In genomic region chr21:45972353-45972715, GRCh38 we compare ENCODE assay signal across 11 cellular contexts. TPM values are rescaled to one million over a fixed set of nuclear protein-coding genes. Genes with fewer than 3 reads are reported as not detected.
A peak's percentile ranks its signal among the peaks of the same experiment; 100 is the strongest.
DNase-seq lines count a peak whose midpoint lies in the region; ATAC-seq, FAIRE-seq and TF ChIP-seq lines count a peak whose summit lies in the region.
"Had no signal": no experiment of that assay in that cellular context is flagged by ENCODE, and none has a peak within 500 bp of the region (broad histone marks: within the 10 kb centered on the region; RNA-seq: fewer than 3 reads in every experiment).

No MANE protein-coding gene starts in this region.

- TF ChIP-seq POLR2A in endothelial cell of umbilical vein (IDR thresholded peaks at IDR 0.05; ENCODE audit: low read depth, low read length) = no peak

- POLR2A ChIA-PET in SK-N-SH (lab: Yijun Ruan, JAX) = interaction anchor here (0.5 to 2.5 kb wide), 13 partner anchors 9 to 353 kb away, joined by 3 to 13 read pairs (median 4); partner anchors contain the start of gene COL6A1
- POLR2A ChIA-PET in endothelial cell of umbilical vein (lab: Charles Lee) = no interaction called here

- H3K4me3 ChIP-seq in SK-N-SH (ENCODE audit: low read depth in 2 of 2, low read length in 1 of 2) (peak overlapping the region in 1 of 2 experiments; percentile 41; a peak in 1 of 4 replicates), endothelial cell of umbilical vein (replicated peaks in 1 of 3; ENCODE audit: insufficient read depth in 1 of 3, low read depth in 1 of 3, low read length in 3 of 3) (no peak overlapping the region), mucosa of rectum (ENCODE audit: low read length in 2 of 2) (no peak overlapping the region), upper lobe of right lung (peak overlapping the region; percentile 58)

- H3K9me2 ChIP-seq in SK-N-SH = no peaks in the 10 kb centered on the region

- DNase-seq in SK-N-SH (peak; percentile 51), endothelial cell of umbilical vein (ENCODE audit: low read depth, low spot score) (no peak), upper lobe of right lung (peak; percentile 66), NCI-H446 treated with DMSO at 0.1 percent for 48 hours (lab: John Stamatoyannopoulos, UW) (no peak), HuH-7 (ENCODE audit: low spot score) (no peak), H4 (ENCODE audit: low spot score) (no peak)
- DNase-seq: 8988T; effector CD8-positive, alpha-beta T cell; SIG-M5 had no signal

- H3K9ac ChIP-seq in SK-N-SH = no peak overlapping the region
- no peak overlapping the region for H3K9ac ChIP-seq in endothelial cell of umbilical vein (replicated peaks; ENCODE audit: extremely low read depth, insufficient read depth, low read length)
- H3K9ac ChIP-seq in mucosa of rectum (ENCODE audit: low read depth in 1 of 2, low read length in 2 of 2) = peak overlapping the region in 1 of 2 donors; percentile 54

- H3K36me3 ChIP-seq in SK-N-SH (replicated peaks in 1 of 2; ENCODE audit: control insufficient read depth in 1 of 2, insufficient read depth in 2 of 2, low read length in 1 of 2) (no peaks in the 10 kb centered on the region), endothelial cell of umbilical vein (ENCODE audit: control insufficient read depth in 2 of 2, extremely low read depth in 1 of 2, insufficient read depth in 2 of 2, low read length in 2 of 2) (no peaks in the 10 kb centered on the region), mucosa of rectum (ENCODE audit: control insufficient read depth in 2 of 2, insufficient read depth in 2 of 2, low read length in 2 of 2) (no peaks in the 10 kb centered on the region), upper lobe of right lung (no peaks in the 10 kb centered on the region)

- FAIRE-seq in endothelial cell of umbilical vein (lab: Jason Lieb, UNC) = no peak

- no peak for TF ChIP-seq EP300 in SK-N-SH (IDR thresholded peaks at IDR 0.05; ENCODE audit: borderline replicate concordance in 1 of 2, low read depth in 1 of 2, low read length in 1 of 2)

- H3K4me2 ChIP-seq in SK-N-SH = 0 out of 2 replicates have a peak overlapping the region, but pooled peaks have one; percentile 69
- peak overlapping the region; percentile 54 for H3K4me2 ChIP-seq in endothelial cell of umbilical vein (ENCODE audit: insufficient read depth, low read length)

- H2AFZ ChIP-seq in SK-N-SH (ENCODE audit: low read depth) (0 out of 2 replicates have a peak overlapping the region, but pooled peaks have one; percentile 82), endothelial cell of umbilical vein (ENCODE audit: low read depth, low read length) (no peak overlapping the region)

- no peaks in the 10 kb centered on the region for H3K9me1 ChIP-seq in endothelial cell of umbilical vein (replicated peaks; ENCODE audit: control insufficient read depth, extremely low read depth, insufficient read depth, low read length)

- peaks cover 3% of the 10 kb centered on the region for H3F3A ChIP-seq in SK-N-SH (replicated peaks; ENCODE audit: insufficient read depth)

- H3K27me3 ChIP-seq in SK-N-SH (ENCODE audit: insufficient read depth) (no peaks in the 10 kb centered on the region), endothelial cell of umbilical vein (ENCODE audit: control insufficient read depth in 2 of 2, insufficient read depth in 2 of 2, low read length in 2 of 2) (peaks cover 0 to 2% of the 10 kb centered on the region in 2 experiments), mucosa of rectum (ENCODE audit: control insufficient read depth in 2 of 2, insufficient read depth in 2 of 2, low read length in 2 of 2) (peaks cover 23 to 32% of the 10 kb centered on the region in 2 donors), upper lobe of right lung (peaks cover 21% of the 10 kb centered on the region)

- H3K27ac ChIP-seq in SK-N-SH (ENCODE audit: low read depth in 2 of 2, low read length in 1 of 2) (peak overlapping the region; percentile 27 to 98; a peak in 3 of 4 replicates), endothelial cell of umbilical vein (ENCODE audit: insufficient read depth, low read depth, low read length) (no peak overlapping the region), mucosa of rectum (ENCODE audit: low read depth in 2 of 2, low read length in 2 of 2) (peak overlapping the region; percentile 81 to 88), upper lobe of right lung (peak overlapping the region; percentile 87)

- WGBS in SK-N-SH (ENCODE audit: low lambda C conversion rate) = 45% methylated on average over 13 of the region's 19 CpGs

- dilution Hi-C loops in endothelial cell of umbilical vein (cut with MboI; ENCODE audit: extremely low pct_ligation_motif_present, low sequenced_read_pairs) = no loop called here

- ATAC-seq in SK-N-SH treated with all-trans-retinoic acid at 6 μM for 48 hours (no peak), upper lobe of right lung (no peak)

- H3K9me3 ChIP-seq in SK-N-SH (no peaks in the 10 kb centered on the region), endothelial cell of umbilical vein (replicated peaks; ENCODE audit: control insufficient read depth, insufficient read depth, low read length) (no peaks in the 10 kb centered on the region), mucosa of rectum (ENCODE audit: control insufficient read depth in 2 of 2, low read length in 2 of 2) (no peaks in the 10 kb centered on the region), upper lobe of right lung (no peaks in the 10 kb centered on the region)

- intact Hi-C loops in endothelial cell of umbilical vein (cut with micrococcal nuclease) = loop anchor here (5.0 kb wide), 2 partner anchors 125 to 255 kb away; partner anchors contain the start of genes COL6A2 and LSS
- intact Hi-C loops in upper lobe of right lung (cut with DNase I) = loop anchor here (10.0 kb wide), 1 partner anchor 122 kb away; the partner anchor contains the start of gene COL6A2

- CTCF ChIA-PET in SK-N-SH (lab: Yijun Ruan, JAX) = interaction anchor here (0.6 to 3.5 kb wide), 13 partner anchors 9 to 667 kb away, joined by 3 to 15 read pairs (median 4); partner anchors contain the start of genes COL6A1 and COL6A2
- CTCF ChIA-PET in endothelial cell of umbilical vein (lab: Charles Lee) = interaction anchor here (0.6 to 5.1 kb wide), 3 partner anchors 9 to 170 kb away, joined by 3 to 78 read pairs (median 3); partner anchors contain the start of gene COL6A1

- TF ChIP-seq RAD21 in SK-N-SH (IDR thresholded peaks at IDR 0.05; ENCODE audit: low read length) = no peak

- H3K4me1 ChIP-seq in SK-N-SH (ENCODE audit: control insufficient read depth in 1 of 2, insufficient read depth in 2 of 2, low read depth in 1 of 2, low read length in 1 of 2) (peaks cover 23 to 64% of the 10 kb centered on the region in 2 experiments; a peak in 3 of 4 replicates), endothelial cell of umbilical vein (ENCODE audit: control insufficient read depth, extremely low read depth, insufficient read depth, low read length) (peaks cover 29% of the 10 kb centered on the region), mucosa of rectum (ENCODE audit: control insufficient read depth in 2 of 2, insufficient read depth in 2 of 2, low read length in 2 of 2) (peaks cover 14 to 25% of the 10 kb centered on the region in 2 donors), upper lobe of right lung (peaks cover 28% of the 10 kb centered on the region)

- no peaks in the 10 kb centered on the region for H4K20me1 ChIP-seq in SK-N-SH (ENCODE audit: insufficient read depth)
- no peaks in the 10 kb centered on the region for H4K20me1 ChIP-seq in endothelial cell of umbilical vein (replicated peaks; ENCODE audit: control insufficient read depth, extremely low read depth, insufficient read depth, low read length)

- BruUV-seq in endothelial cell of umbilical vein (replicated peaks; lab: Mats Ljungman, UMichigan) = no TSS peak

- TF ChIP-seq CTCF in SK-N-SH (IDR thresholded peaks at IDR 0.05) (no peak), endothelial cell of umbilical vein (IDR thresholded peaks at IDR 0.05; ENCODE audit: extremely low read depth in 1 of 2, insufficient read depth in 1 of 2, low read depth in 1 of 2, low read length in 2 of 2) (no peak), upper lobe of right lung (IDR thresholded peaks at IDR 0.05) (no peak)

- H3K79me2 ChIP-seq in SK-N-SH (ENCODE audit: insufficient read depth) (no peaks in the 10 kb centered on the region), endothelial cell of umbilical vein (ENCODE audit: control insufficient read depth, insufficient read depth, low read length) (no peaks in the 10 kb centered on the region)

TF ChIP-seq in SK-N-SH, 30 proteins besides CTCF, POLR2A, EP300 and RAD21 (continues in another document):
- TF ChIP-seq MXI1 (IDR thresholded peaks at IDR 0.05; ENCODE audit: low read depth, low read length) = no peak

TF ChIP-seq in SK-N-SH treated with all-trans-retinoic acid at 6 μM for 48 hours, 23 proteins besides CTCF, POLR2A, EP300 and RAD21 (continues in another document):
- TF ChIP-seq ISL1 (CRISPR knock-in tag; IDR thresholded peaks at IDR 0.05) = no peak

TF ChIP-seq in endothelial cell of umbilical vein, 7 proteins besides CTCF, POLR2A, EP300 and RAD21 (continues in another document):
- TF ChIP-seq MYC (IDR thresholded peaks at IDR 0.05; ENCODE audit: low read depth, low read length) (no peak), FOS (IDR thresholded peaks at IDR 0.05; ENCODE audit: borderline replicate concordance, insufficient read depth, low read length) (no peak), MAX (IDR thresholded peaks at IDR 0.05; ENCODE audit: insufficient read depth, insufficient read length) (no peak), JUN (IDR thresholded peaks at IDR 0.05; ENCODE audit: borderline replicate concordance, insufficient read depth, insufficient read length, low read depth) (no peak), GATA2 (IDR thresholded peaks at IDR 0.05; ENCODE audit: insufficient read depth, insufficient read length, low read depth, low read length) (no peak), POLR2AphosphoS5 (IDR thresholded peaks at IDR 0.05; ENCODE audit: insufficient read depth, low read depth, low read length) (no peak)

RNA-seq across cellular contexts. Expression of gene COL6A1, which starts 9.2 kb away (rescaled TPM):
- 37.3 and 107 TPM in 2 replicates for polyA plus RNA-seq in SK-N-SH (2012; rRNA removed)
- 34.3 and 65.0 TPM in 2 replicates for polyA plus RNA-seq in SK-N-SH (2012; cell fraction: cytosol; rRNA removed)
- polyA plus RNA-seq in SK-N-SH (2012; cell fraction: nucleus; rRNA removed) = 241 and 268 TPM in 2 replicates
- 26.8 and 30.1 TPM in 2 replicates for total RNA-seq in endothelial cell of umbilical vein
- polyA plus RNA-seq in endothelial cell of umbilical vein = 42.4 and 53.9 TPM in 2 replicates
- 16.9 and 25.2 TPM in 2 replicates for polyA plus RNA-seq in endothelial cell of umbilical vein (2011; cell fraction: cytosol; rRNA removed)
- polyA plus RNA-seq in endothelial cell of umbilical vein (2011; cell fraction: nucleus; rRNA removed) = 72.8 and 86.4 TPM in 2 replicates
- 24.0 and 61.3 TPM in 2 replicates for polyA plus RNA-seq in endothelial cell of umbilical vein (2012)
- polyA minus RNA-seq in endothelial cell of umbilical vein = 14.7 and 16.5 TPM in 2 replicates
- not detected for polyA minus RNA-seq in endothelial cell of umbilical vein (2011; cell fraction: cytosol; rRNA and poly(A)+ RNA removed)
- polyA minus RNA-seq in endothelial cell of umbilical vein (2011; cell fraction: nucleus; rRNA and poly(A)+ RNA removed) = 8.5 and 20.4 TPM in 2 replicates
- total RNA-seq in upper lobe of right lung = 175 TPM
- 29.6 and 34.1 TPM in 2 replicates for total RNA-seq in H4 (2014; rRNA removed; shearing (Covaris generic))

Comparison
In these comparisons a context has a peak if more than half of its experiments do, and no peak if none do; other contexts are left out.
1. DNase-seq: peak in SK-N-SH (single experiment) and upper lobe of right lung (single experiment); none in endothelial cell of umbilical vein (single experiment), NCI-H446 treated with DMSO at 0.1 percent for 48 hours (single experiment), HuH-7 (single experiment) and H4 (single experiment).